16 cellular contexts compared by ENCODE assay signal in genomic region chr4:147984778-147985138, GRCh38.
A peak's percentile ranks its signal among the peaks of the same experiment; 100 is the strongest.
DNase-seq lines count a peak whose midpoint lies in the region; ATAC-seq, FAIRE-seq and TF ChIP-seq lines count a peak whose summit lies in the region.
"Had no signal": no experiment of that assay in that cellular context is flagged by ENCODE, and none has a peak within 500 bp of the region (broad histone marks: within the 10 kb centered on the region; RNA-seq: fewer than 3 reads in every experiment).

No MANE protein-coding gene starts in this region.

- no peak overlapping the region for H3K14ac ChIP-seq in H1 (ENCODE audit: insufficient read length)

- no peak for TF ChIP-seq RAD21 in H1 (IDR thresholded peaks at IDR 0.05 in 1 of 2, conservative IDR thresholded peaks at IDR 0.05 in 1 of 2; ENCODE audit: low read depth in 2 of 2, low read length in 2 of 2)

- no peak overlapping the region for H3K4ac ChIP-seq in H1 (replicated peaks; ENCODE audit: insufficient read length, low read depth, low read length)

- H4K8ac ChIP-seq in H1 (ENCODE audit: extremely low read depth, insufficient read depth, low read length): no peak overlapping the region

- H3K27ac ChIP-seq in heart right ventricle (peak overlapping the region in 2 of 10 donors; percentile 40 to 58), right atrium auricular region (no peak overlapping the region), H1 (ENCODE audit: low read depth, low read length) (no peak overlapping the region), gastrocnemius medialis (peak overlapping the region; percentile 53 to 75 (median 57))
- H3K27ac ChIP-seq: BLaER1 treated with 17β-estradiol and CSF1 and Interleukin-3, amounts not matched to agents 10 nM and 100 nM had no signal

- no peak overlapping the region for H4K5ac ChIP-seq in H1 (ENCODE audit: insufficient read length, low read depth, low read length)

- H3K23ac ChIP-seq in H1 (ENCODE audit: insufficient read length): no peak overlapping the region

- DNase-seq in heart right ventricle (no peak), right atrium auricular region (ENCODE audit: low spot score) (no peak), ELF-1 (ENCODE audit: low read depth, low spot score) (peak; percentile 13), H1 (ENCODE audit: low read depth in 1 of 2, low spot score in 2 of 2) (no peak), gastrocnemius medialis (no peak), T-helper 2 cell (no peak), NCI-H345 treated with DMSO at 0.1 percent for 48 hours (lab: John Stamatoyannopoulos, UW; ENCODE audit: unreplicated experiment) (no peak)
- DNase-seq: CD8-positive, alpha-beta T cell; DMS 273 treated with DMSO at 0.1 percent for 48 hours; GOT3 had no signal

- no peak overlapping the region for H3K9ac ChIP-seq in H1 (replicated peaks in 1 of 4; ENCODE audit: extremely low read depth in 1 of 4, low read depth in 3 of 4, low read length in 3 of 4)
- H3K9ac ChIP-seq: BLaER1 treated with 17β-estradiol and CSF1 and Interleukin-3, amounts not matched to agents 10 nM and 100 nM had no signal

- H2BK20ac ChIP-seq in H1 (ENCODE audit: low read length): no peak overlapping the region

- H3K9me3 ChIP-seq in heart right ventricle (peaks cover 0 to 3% (median 0%) of the 10 kb centered on the region in 11 donors), right atrium auricular region (no peaks in the 10 kb centered on the region), H1 (ENCODE audit: insufficient read depth in 2 of 2, low read depth in 1 of 2, low read length in 1 of 2) (no peaks in the 10 kb centered on the region), gastrocnemius medialis (no peaks in the 10 kb centered on the region)

- TF ChIP-seq POLR2A in H1 (IDR thresholded peaks at IDR 0.05; ENCODE audit: control extremely low read depth in 1 of 2, low read depth in 2 of 2, low read length in 2 of 2) (no peak), gastrocnemius medialis (IDR thresholded peaks at IDR 0.05) (no peak)

- H3K27me3 ChIP-seq in heart right ventricle (no peaks in the 10 kb centered on the region), right atrium auricular region (no peaks in the 10 kb centered on the region), H1 (replicated peaks in 1 of 4; ENCODE audit: control insufficient read depth in 3 of 4, extremely low read depth in 1 of 4, insufficient read depth in 3 of 4, low read length in 3 of 4) (no peaks in the 10 kb centered on the region), gastrocnemius medialis (no peaks in the 10 kb centered on the region)
- H3K27me3 ChIP-seq: BLaER1 treated with 17β-estradiol and CSF1 and Interleukin-3, amounts not matched to agents 10 nM and 100 nM had no signal

- H3K23me2 ChIP-seq in H1 (ENCODE audit: low read depth, low read length): no peaks in the 10 kb centered on the region

- intact Hi-C loops in heart right ventricle (cut with DNase I) (loop anchor here in 2 of 10 donors (5.0 to 10.0 kb wide), 2 partner anchors 68 to 70 kb away; no protein-coding TSS in a partner anchor), gastrocnemius medialis (cut with DNase I; ENCODE audit: low total_unique reads) (loop anchor here (2.0 kb wide), 1 partner anchor 84 kb away; no protein-coding TSS in a partner anchor)

- TF ChIP-seq CTCF in heart right ventricle (IDR thresholded peaks at IDR 0.05): no peak
- no peak for TF ChIP-seq CTCF in right atrium auricular region (IDR thresholded peaks at IDR 0.05)
- no peak for TF ChIP-seq CTCF in H1 (IDR thresholded peaks at IDR 0.05; ENCODE audit: control extremely low read depth in 1 of 3, insufficient read depth in 1 of 3, low read depth in 1 of 3, low read length in 3 of 3)
- TF ChIP-seq CTCF in gastrocnemius medialis (IDR thresholded peaks at IDR 0.05 in 4 of 5, conservative IDR thresholded peaks at IDR 0.05 in 1 of 5): no peak

- CTCF ChIA-PET in H1 (lab: Charles Lee; ENCODE audit: partially characterized antibody): interaction anchor here (0.5 to 3.5 kb wide), 12 partner anchors 8 to 442 kb away, joined by 3 to 11 read pairs (median 4); no protein-coding TSS in a partner anchor

- no peaks in the 10 kb centered on the region for H3K79me2 ChIP-seq in H1 (ENCODE audit: control insufficient read depth in 1 of 2, insufficient read depth in 2 of 2, low read length in 2 of 2)

- peak overlapping the region; percentile 75; the same call in 1 of the 2 replicates for H2BK12ac ChIP-seq in H1 (ENCODE audit: low read depth, low read length)

- H2BK15ac ChIP-seq in H1 (ENCODE audit: low read length): no peak overlapping the region

- in situ Hi-C loops in gastrocnemius medialis (cut with MboI; ENCODE audit: low sequenced_read_pairs in 4 of 4): loop anchor here in 1 of 4 donors (10.0 kb wide), 1 partner anchor 70 kb away; no protein-coding TSS in a partner anchor

- no peak for TF ChIP-seq EP300 in H1 (IDR thresholded peaks at IDR 0.05; ENCODE audit: borderline replicate concordance in 1 of 2, low read depth in 2 of 2, low read length in 2 of 2)

- H3K4me2 ChIP-seq in H1 (ENCODE audit: insufficient read depth in 1 of 2, low read depth in 2 of 2, low read length in 2 of 2): no peak overlapping the region

- H4K91ac ChIP-seq in H1 (replicated peaks; ENCODE audit: insufficient read length, low read length): no peak overlapping the region

- FAIRE-seq in H1 (lab: Jason Lieb, UNC): no peak
- FAIRE-seq: G401.6, GM12892, GM18507, HepG2 had no signal

- H2BK120ac ChIP-seq in H1 (replicated peaks; ENCODE audit: low read depth, low read length): no peak overlapping the region

- H2BK5ac ChIP-seq in H1 (ENCODE audit: low read depth, low read length): peak overlapping the region; percentile 68; the same call in 1 of the 2 replicates

- H3K4me1 ChIP-seq in heart right ventricle (peaks cover 0 to 51% (median 25%) of the 10 kb centered on the region in 9 donors), right atrium auricular region (peaks cover 0 to 33% of the 10 kb centered on the region in 2 donors), H1 (replicated peaks in 1 of 4; ENCODE audit: control insufficient read depth in 3 of 4, insufficient read depth in 4 of 4, low read length in 3 of 4) (peaks cover 0 to 20% (median 12%) of the 10 kb centered on the region in 4 experiments; a peak in 5 of 7 replicates), gastrocnemius medialis (peaks cover 31 to 39% of the 10 kb centered on the region in 2 donors)

- no peak overlapping the region for H3K4me3 ChIP-seq in heart right ventricle
- no peak overlapping the region for H3K4me3 ChIP-seq in right atrium auricular region
- no peak overlapping the region for H3K4me3 ChIP-seq in H1 (ENCODE audit: extremely low read depth in 1 of 4, insufficient read depth in 2 of 4, low read depth in 3 of 4, low read length in 4 of 4)
- no peak overlapping the region for H3K4me3 ChIP-seq in gastrocnemius medialis
- H3K4me3 ChIP-seq: BLaER1 treated with 17β-estradiol and CSF1 and Interleukin-3, amounts not matched to agents 10 nM and 100 nM had no signal

- 96 to 100% methylated on average over 2 of the region's 2 CpGs for WGBS in heart right ventricle, 2 donors
- WGBS in H1 (ENCODE audit: extremely low coverage in 1 of 2, insufficient coverage in 1 of 2, insufficient read length in 1 of 2, insufficient replicate concordance in 2 of 2, low coverage in 1 of 2, low lambda C conversion rate in 2 of 2, missing lambda C conversion rate in 1 of 2), 2 experiments: 89% methylated on average over 2 of the region's 2 CpGs; no CpG with 5 or more reads in 1 of the 2 experiments

- H3K36me3 ChIP-seq in heart right ventricle: no peaks in the 10 kb centered on the region
- no peaks in the 10 kb centered on the region for H3K36me3 ChIP-seq in right atrium auricular region
- no peaks in the 10 kb centered on the region for H3K36me3 ChIP-seq in H1 (ENCODE audit: control insufficient read depth in 2 of 4, insufficient read depth in 4 of 4, low read length in 3 of 4)
- no peaks in the 10 kb centered on the region for H3K36me3 ChIP-seq in gastrocnemius medialis

- H3K18ac ChIP-seq in H1 (ENCODE audit: extremely low read depth, low read length): no peak overlapping the region

- H3K79me1 ChIP-seq in H1 (ENCODE audit: low read depth, low read length): no peaks in the 10 kb centered on the region; the same call in 1 of the 2 replicates

- no peak overlapping the region for H2AK5ac ChIP-seq in H1 (ENCODE audit: low read depth, low read length)

- no peak overlapping the region for H3K56ac ChIP-seq in H1 (replicated peaks; ENCODE audit: insufficient read length, low read depth, low read length)

- no peak overlapping the region for H2AFZ ChIP-seq in H1 (ENCODE audit: low read length)

- ATAC-seq in heart right ventricle (peak in 7 of 8 donors; percentile 6 to 54 (median 18)), gastrocnemius medialis (peak in 1 of 2 donors; percentile 77), GM21723 (IDR thresholded peaks at IDR 0.05; ENCODE audit: unreplicated experiment) (no peak)

- H4K20me1 ChIP-seq in H1 (replicated peaks in 1 of 2; ENCODE audit: control insufficient read depth in 1 of 2, insufficient read depth in 2 of 2, low read length in 2 of 2): no peaks in the 10 kb centered on the region

- POLR2A ChIA-PET in H1 (lab: Charles Lee; ENCODE audit: partially characterized antibody): interaction anchor here (0.6 kb wide), 1 partner anchor 50 kb away, joined by 3 read pairs; no protein-coding TSS in a partner anchor

TF ChIP-seq in H1, 55 proteins besides CTCF, POLR2A, EP300 and RAD21:
- TF ChIP-seq JUN (IDR thresholded peaks at IDR 0.05; ENCODE audit: low read depth, low read length) (no peak), CTBP2 (IDR thresholded peaks at IDR 0.05; ENCODE audit: borderline replicate concordance, insufficient read depth, insufficient read length, low read length) (no peak), POU5F1 (IDR thresholded peaks at IDR 0.05; ENCODE audit: low read depth, low read length) (no peak), MAX (IDR thresholded peaks at IDR 0.05) (no peak), MAFK (IDR thresholded peaks at IDR 0.05; ENCODE audit: low read depth, low read length) (no peak)

Comparison
In these comparisons a context has a peak if more than half of its experiments do, and no peak if none do; other contexts are left out.
1. H3K27ac ChIP-seq: peak in gastrocnemius medialis (4 of 4); none in right atrium auricular region (0 of 2) and H1 (single experiment).